9 cellular contexts compared by ENCODE assay signal in genomic region chr5:142748568-142749249, GRCh38. TPM values are rescaled to one million over a fixed set of nuclear protein-coding genes. Genes with fewer than 3 reads are reported as not detected.
DNase-seq lines count a peak whose midpoint lies in the region; ATAC-seq and TF ChIP-seq lines count a peak whose summit lies in the region.
"Had no signal": no experiment of that assay in that cellular context is flagged by ENCODE, and none has a peak within 500 bp of the region (broad histone marks: within the 10 kb centered on the region; RNA-seq: fewer than 3 reads in every experiment).

No MANE protein-coding gene starts in this region.

- H3K9me3 ChIP-seq in PC-9 (ENCODE audit: insufficient read depth, low read depth): no peaks in the 10 kb centered on the region
- H3K9me3 ChIP-seq: BLaER1 had no signal

- no peaks in the 10 kb centered on the region for H4K20me1 ChIP-seq in PC-9 (ENCODE audit: insufficient read depth)
- H4K20me1 ChIP-seq: BLaER1 had no signal

- peak; percentile 5 to 48 (median 18) for DNase-seq in NCI-H1417 (lab: John Stamatoyannopoulos, UW)
- no peak for DNase-seq in NCI-H1417 treated with DMSO at 0.1 percent for 48 hours (lab: John Stamatoyannopoulos, UW)
- no peak for DNase-seq in PC-9
- peak; percentile 13 for DNase-seq in activated gamma-delta T cell (lab: John Stamatoyannopoulos, UW)
- DNase-seq in iPS-NIHi11 (ENCODE audit: low spot score): peak; percentile 54
- peak; percentile 11 to 23 (median 13) for DNase-seq in stimulated activated CD4-positive, alpha-beta T cell treated with anti-CD3 and anti-CD28 coated beads, TNF-alpha, amount 100 ng/mL, for 4 hours (ENCODE audit: low read depth in 3 of 3)
- no peak for DNase-seq in SIG-M5 (lab: John Stamatoyannopoulos, UW)

- H3K4me3 ChIP-seq in PC-9: no peak overlapping the region
- H3K4me3 ChIP-seq: BLaER1 had no signal

- H3K4me2 ChIP-seq in PC-9: no peak overlapping the region
- H3K4me2 ChIP-seq: BLaER1 had no signal

- no peak overlapping the region for H2AFZ ChIP-seq in PC-9

- H3F3A ChIP-seq in PC-9 (ENCODE audit: insufficient read depth, low read depth): peaks cover 24% of the 10 kb centered on the region; the same call in 1 of the 2 replicates

- H3K9me2 ChIP-seq in PC-9 (ENCODE audit: insufficient read depth): no peaks in the 10 kb centered on the region

- no peaks in the 10 kb centered on the region for H3K79me2 ChIP-seq in PC-9 (ENCODE audit: low read depth)

- POLR2A ChIA-PET in PC-9 (lab: Charles Lee; ENCODE audit: unreplicated experiment): interaction anchor here (0.5 to 0.6 kb wide), 4 partner anchors 81 to 1132 kb away, joined by 4 to 18 read pairs (median 10); no protein-coding TSS in a partner anchor

- peak; percentile 59 for TF ChIP-seq CTCF in PC-9 (conservative IDR thresholded peaks at IDR 0.05)

- H3K36me3 ChIP-seq in PC-9 (ENCODE audit: low read depth): no peaks in the 10 kb centered on the region
- H3K36me3 ChIP-seq: BLaER1 had no signal

- CTCF ChIA-PET in PC-9 (lab: Charles Lee): interaction anchor here (0.5 to 1.8 kb wide), 7 partner anchors 31 to 513 kb away, joined by 3 to 8 read pairs (median 3); no protein-coding TSS in a partner anchor

- intact Hi-C loops in PC-9 (cut with micrococcal nuclease; ENCODE audit: unreplicated experiment): loop anchor here (10.0 kb wide), 1 partner anchor 126 kb away; no protein-coding TSS in a partner anchor

- peaks cover 36% of the 10 kb centered on the region for H3K4me1 ChIP-seq in PC-9 (replicated peaks; ENCODE audit: insufficient read depth)
- H3K4me1 ChIP-seq: BLaER1 had no signal

- BruUV-seq in PC-9 (replicated peaks; lab: Mats Ljungman, UMichigan): no TSS peak

- no peaks in the 10 kb centered on the region for H3K27me3 ChIP-seq in PC-9 (ENCODE audit: insufficient read depth, low read depth)
- H3K27me3 ChIP-seq: BLaER1 had no signal

- no peak for ATAC-seq in HG02973 (IDR thresholded peaks at IDR 0.05; ENCODE audit: unreplicated experiment)

- H3K27ac ChIP-seq in PC-9: no peak overlapping the region
- H3K27ac ChIP-seq: BLaER1 had no signal

RNA-seq across cellular contexts. Expression of gene ARHGAP26, which starts 21.5 kb away (rescaled TPM):
- 23.0 and 29.7 TPM in 2 replicates for total RNA-seq in PC-9 (2021)

Comparison
In these comparisons a context has a peak if more than half of its experiments do, and no peak if none do; other contexts are left out.
1. DNase-seq: peak in NCI-H1417 (3 of 3), activated gamma-delta T cell (single experiment), iPS-NIHi11 (single experiment) and stimulated activated CD4-positive, alpha-beta T cell treated with anti-CD3 and anti-CD28 coated beads, TNF-alpha, amount 100 ng/mL, for 4 hours (3 of 3); none in NCI-H1417 treated with DMSO at 0.1 percent for 48 hours (single experiment), PC-9 (0 of 2) and SIG-M5 (single experiment).